ENCODE assay signal across 17 cellular contexts in the genomic region with DNA sequence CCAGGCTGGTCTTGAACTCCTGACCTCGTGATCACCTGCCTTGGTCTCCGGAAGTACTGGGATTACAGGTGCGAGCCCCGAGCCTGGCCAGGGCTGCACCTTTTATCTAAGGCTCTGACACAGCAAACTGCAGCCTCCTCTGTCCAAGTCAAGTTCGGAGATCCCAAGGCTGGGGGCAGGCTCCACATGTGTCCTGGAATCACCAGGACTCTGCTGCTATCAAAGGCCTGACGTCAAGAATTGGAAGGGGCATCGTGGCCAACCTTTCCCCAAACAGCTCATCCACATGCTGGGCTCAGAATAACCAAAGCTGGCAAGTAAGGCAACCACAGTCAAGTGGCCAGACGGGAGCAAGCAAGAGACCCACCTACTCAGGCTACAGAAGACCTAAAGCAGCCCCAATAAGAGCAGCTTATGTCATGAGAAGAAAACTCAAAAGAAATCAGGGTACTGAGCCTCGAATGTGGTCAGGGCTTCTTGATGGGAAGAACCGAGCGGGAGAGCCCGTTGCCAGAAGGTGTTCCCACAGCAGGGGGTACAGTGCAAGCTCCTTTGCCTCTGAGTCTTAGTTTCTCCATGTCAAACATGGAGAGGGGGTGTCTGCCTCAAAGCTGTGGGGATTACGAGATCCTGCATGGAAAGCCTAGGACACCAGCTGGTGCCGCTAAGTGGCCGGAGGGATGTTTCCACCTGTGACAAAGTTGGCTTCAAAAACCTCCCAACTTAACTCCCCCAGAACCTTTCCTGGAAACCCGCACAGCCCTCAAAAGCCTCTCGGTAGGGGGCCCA. TPM values are rescaled to one million over a fixed set of nuclear protein-coding genes. Genes with fewer than 3 reads are reported as not detected.
DNase-seq lines count a peak whose midpoint lies in the region; ATAC-seq lines count a peak whose summit lies in the region.
"Had no signal": no experiment of that assay in that cellular context is flagged by ENCODE, and none has a peak within 500 bp of the region (broad histone marks: within the 10 kb centered on the region; RNA-seq: fewer than 3 reads in every experiment).

No MANE protein-coding gene starts in this region.

- CTCF ChIA-PET in activated CD4-positive, alpha-beta T cell treated with anti-CD3 and anti-CD28 coated beads for 36 hours (lab: Charles Lee): no interaction called here
- CTCF ChIA-PET in activated CD4-positive, alpha-beta memory T cell treated with anti-CD3 and anti-CD28 coated beads for 36 hours (lab: Charles Lee): interaction anchor here (2.6 kb wide), 1 partner anchor 20 kb away, joined by 9 read pairs; no protein-coding TSS in a partner anchor

- H3K36me3 Mint-ChIP-seq in activated CD4-positive, alpha-beta T cell treated with anti-CD3 and anti-CD28 coated beads for 36 hours (ENCODE audit: low read depth): peaks cover 29% of the 10 kb centered on the region
- peaks cover 57% of the 10 kb centered on the region for H3K36me3 Mint-ChIP-seq in activated CD4-positive, alpha-beta T cell treated with anti-CD3 and anti-CD28 coated beads, Interleukin-2, amount 10 ng/mL, durations not matched to agents 24 days and 14 days (ENCODE audit: low read depth)
- no peaks in the 10 kb centered on the region for H3K36me3 Mint-ChIP-seq in T-helper 17 cell (ENCODE audit: low read depth)
- H3K36me3 Mint-ChIP-seq in activated CD4-positive, alpha-beta memory T cell treated with anti-CD3 and anti-CD28 coated beads for 36 hours: peaks cover 39% of the 10 kb centered on the region

- no peaks in the 10 kb centered on the region for H3K9me3 ChIP-seq in T-helper 17 cell (ENCODE audit: control insufficient read depth, low read length, poor library complexity, severe bottlenecking)
- H3K9me3 ChIP-seq: A549, Caco-2 had no signal

- intact Hi-C loops in activated CD4-positive, alpha-beta T cell treated with anti-CD3 and anti-CD28 coated beads for 36 hours (cut with DNase I, micrococcal nuclease): no loop called here
- intact Hi-C loops in activated CD4-positive, alpha-beta T cell treated with anti-CD3 and anti-CD28 coated beads, Interleukin-2, amount 10 ng/mL, durations not matched to agents 24 days and 14 days (cut with micrococcal nuclease): no loop called here
- intact Hi-C loops in activated CD4-positive, alpha-beta memory T cell treated with anti-CD3 and anti-CD28 coated beads for 36 hours (cut with micrococcal nuclease): no loop called here

- H3K4me3 Mint-ChIP-seq in activated CD4-positive, alpha-beta T cell treated with anti-CD3 and anti-CD28 coated beads for 36 hours: no peak overlapping the region
- no peak overlapping the region for H3K4me3 Mint-ChIP-seq in activated CD4-positive, alpha-beta T cell treated with anti-CD3 and anti-CD28 coated beads, Interleukin-2, amount 10 ng/mL, durations not matched to agents 24 days and 14 days
- no peak overlapping the region for H3K4me3 Mint-ChIP-seq in T-helper 17 cell
- no peak overlapping the region for H3K4me3 Mint-ChIP-seq in activated CD4-positive, alpha-beta memory T cell treated with anti-CD3 and anti-CD28 coated beads for 36 hours
- H3K4me3 Mint-ChIP-seq: CD4-positive, alpha-beta T cell; H9 had no signal

- no peak for ATAC-seq in activated CD4-positive, alpha-beta T cell treated with anti-CD3 and anti-CD28 coated beads for 36 hours
- ATAC-seq in T-helper 17 cell: no peak
- no peak for ATAC-seq in GM21737 (IDR thresholded peaks at IDR 0.05; ENCODE audit: unreplicated experiment)
- ATAC-seq: A549 had no signal

- POLR2A ChIA-PET in activated CD4-positive, alpha-beta T cell treated with anti-CD3 and anti-CD28 coated beads for 36 hours (lab: Charles Lee): no interaction called here
- POLR2A ChIA-PET in activated CD4-positive, alpha-beta memory T cell treated with anti-CD3 and anti-CD28 coated beads for 36 hours (lab: Charles Lee): no interaction called here

- peak overlapping the region; percentile 27 for H3K27ac Mint-ChIP-seq in activated CD4-positive, alpha-beta T cell treated with anti-CD3 and anti-CD28 coated beads for 36 hours
- no peak overlapping the region for H3K27ac Mint-ChIP-seq in activated CD4-positive, alpha-beta T cell treated with anti-CD3 and anti-CD28 coated beads, Interleukin-2, amount 10 ng/mL, durations not matched to agents 24 days and 14 days
- H3K27ac Mint-ChIP-seq in T-helper 17 cell: peak overlapping the region; percentile 56
- H3K27ac Mint-ChIP-seq in activated CD4-positive, alpha-beta memory T cell treated with anti-CD3 and anti-CD28 coated beads for 36 hours: no peak overlapping the region
- H3K27ac Mint-ChIP-seq: CD4-positive, alpha-beta T cell had no signal

- H3K27me3 Mint-ChIP-seq in activated CD4-positive, alpha-beta T cell treated with anti-CD3 and anti-CD28 coated beads for 36 hours: no peaks in the 10 kb centered on the region
- no peaks in the 10 kb centered on the region for H3K27me3 Mint-ChIP-seq in activated CD4-positive, alpha-beta T cell treated with anti-CD3 and anti-CD28 coated beads, Interleukin-2, amount 10 ng/mL, durations not matched to agents 24 days and 14 days
- no peaks in the 10 kb centered on the region for H3K27me3 Mint-ChIP-seq in T-helper 17 cell
- no peaks in the 10 kb centered on the region for H3K27me3 Mint-ChIP-seq in activated CD4-positive, alpha-beta memory T cell treated with anti-CD3 and anti-CD28 coated beads for 36 hours
- H3K27me3 Mint-ChIP-seq: CD4-positive, alpha-beta T cell had no signal

- H3K4me1 Mint-ChIP-seq in activated CD4-positive, alpha-beta T cell treated with anti-CD3 and anti-CD28 coated beads for 36 hours: peaks cover 2% of the 10 kb centered on the region
- peaks cover 2% of the 10 kb centered on the region for H3K4me1 Mint-ChIP-seq in activated CD4-positive, alpha-beta T cell treated with anti-CD3 and anti-CD28 coated beads, Interleukin-2, amount 10 ng/mL, durations not matched to agents 24 days and 14 days
- peaks cover 2% of the 10 kb centered on the region for H3K4me1 Mint-ChIP-seq in T-helper 17 cell
- H3K4me1 Mint-ChIP-seq in activated CD4-positive, alpha-beta memory T cell treated with anti-CD3 and anti-CD28 coated beads for 36 hours (ENCODE audit: low read depth): peaks cover 3% of the 10 kb centered on the region

- H3K9me3 Mint-ChIP-seq in activated CD4-positive, alpha-beta T cell treated with anti-CD3 and anti-CD28 coated beads for 36 hours (ENCODE audit: low read depth): no peaks in the 10 kb centered on the region
- no peaks in the 10 kb centered on the region for H3K9me3 Mint-ChIP-seq in activated CD4-positive, alpha-beta T cell treated with anti-CD3 and anti-CD28 coated beads, Interleukin-2, amount 10 ng/mL, durations not matched to agents 24 days and 14 days
- H3K9me3 Mint-ChIP-seq in activated CD4-positive, alpha-beta memory T cell treated with anti-CD3 and anti-CD28 coated beads for 36 hours: no peaks in the 10 kb centered on the region
- H3K9me3 Mint-ChIP-seq: CD4-positive, alpha-beta T cell; H9 had no signal

- no peak for DNase-seq in activated CD4-positive, alpha-beta T cell treated with anti-CD3 and anti-CD28 coated beads for 36 hours
- no peak for DNase-seq in activated CD4-positive, alpha-beta T cell treated with anti-CD3 and anti-CD28 coated beads, Interleukin-2, amount 10 ng/mL, durations not matched to agents 24 days and 14 days
- DNase-seq in T-helper 17 cell (no peak), islet precursor cell (peak; percentile 52), midbrain (lab: John Stamatoyannopoulos, UW) (no peak)
- DNase-seq in activated CD4-positive, alpha-beta memory T cell treated with anti-CD3 and anti-CD28 coated beads for 36 hours: no peak
- DNase-seq: AML-193, Caco-2, DMS153, DMS79 treated with DMSO at 0.1 percent for 48 hours, GF-D8 had no signal

RNA-seq across cellular contexts. Expression of gene MYBBP1A, which starts 7.9 kb away (rescaled TPM):
- 100 to 1,000 TPM in 1 of 2 experiments, 10 to 100 TPM in 1; 97.7 to 144 TPM for total RNA-seq in activated CD4-positive, alpha-beta T cell treated with anti-CD3 and anti-CD28 coated beads for 36 hours
- total RNA-seq in activated CD4-positive, alpha-beta T cell treated with anti-CD3 and anti-CD28 coated beads, Interleukin-2, amount 10 ng/mL, durations not matched to agents 24 days and 14 days: 178 and 181 TPM in 2 replicates
- total RNA-seq in T-helper 17 cell: 10 to 100 TPM; 63.8 to 64.4 TPM
- 10 to 100 TPM; 66.6 to 70.8 TPM for total RNA-seq in activated CD4-positive, alpha-beta memory T cell treated with anti-CD3 and anti-CD28 coated beads for 36 hours

RNA-seq across cellular contexts. Expression of gene GGT6, which starts 13.1 kb away (rescaled TPM):
- not detected for total RNA-seq in activated CD4-positive, alpha-beta T cell treated with anti-CD3 and anti-CD28 coated beads for 36 hours
- total RNA-seq in activated CD4-positive, alpha-beta T cell treated with anti-CD3 and anti-CD28 coated beads, Interleukin-2, amount 10 ng/mL, durations not matched to agents 24 days and 14 days: not detected in 2 replicates
- not detected for total RNA-seq in T-helper 17 cell
- not detected for total RNA-seq in activated CD4-positive, alpha-beta memory T cell treated with anti-CD3 and anti-CD28 coated beads for 36 hours
- total RNA-seq: Caco-2; CD4-positive, alpha-beta T cell; H1 had no signal

RNA-seq across cellular contexts. Expression of gene SMTNL2, which starts 37.0 kb away (rescaled TPM):
- total RNA-seq in activated CD4-positive, alpha-beta T cell treated with anti-CD3 and anti-CD28 coated beads for 36 hours: not detected
- not detected in 2 replicates for total RNA-seq in activated CD4-positive, alpha-beta T cell treated with anti-CD3 and anti-CD28 coated beads, Interleukin-2, amount 10 ng/mL, durations not matched to agents 24 days and 14 days
- not detected for total RNA-seq in T-helper 17 cell
- total RNA-seq in activated CD4-positive, alpha-beta memory T cell treated with anti-CD3 and anti-CD28 coated beads for 36 hours: not detected
- total RNA-seq: CD4-positive, alpha-beta T cell; HT-29 had no signal

RNA-seq across cellular contexts. Expression of gene SPNS2, which starts 48.6 kb away (rescaled TPM):
- under 1 TPM; 0.07 to 0.37 TPM for total RNA-seq in activated CD4-positive, alpha-beta T cell treated with anti-CD3 and anti-CD28 coated beads for 36 hours
- 0.17 and 0.28 TPM in 2 replicates for total RNA-seq in activated CD4-positive, alpha-beta T cell treated with anti-CD3 and anti-CD28 coated beads, Interleukin-2, amount 10 ng/mL, durations not matched to agents 24 days and 14 days
- under 1 TPM; 0.22 to 0.73 TPM for total RNA-seq in T-helper 17 cell
- total RNA-seq in activated CD4-positive, alpha-beta memory T cell treated with anti-CD3 and anti-CD28 coated beads for 36 hours: under 1 TPM; 0.15 to 0.24 TPM

Comparison
In these comparisons a context has a peak if more than half of its experiments do, and no peak if none do; other contexts are left out.
1. H3K27ac Mint-ChIP-seq: peak in activated CD4-positive, alpha-beta T cell treated with anti-CD3 and anti-CD28 coated beads for 36 hours (single experiment) and T-helper 17 cell (single experiment); none in activated CD4-positive, alpha-beta T cell treated with anti-CD3 and anti-CD28 coated beads, Interleukin-2, amount 10 ng/mL, durations not matched to agents 24 days and 14 days (single experiment) and activated CD4-positive, alpha-beta memory T cell treated with anti-CD3 and anti-CD28 coated beads for 36 hours (single experiment).